Comparison of ENCODE assay signal across 9 cellular contexts in the genomic region with DNA sequence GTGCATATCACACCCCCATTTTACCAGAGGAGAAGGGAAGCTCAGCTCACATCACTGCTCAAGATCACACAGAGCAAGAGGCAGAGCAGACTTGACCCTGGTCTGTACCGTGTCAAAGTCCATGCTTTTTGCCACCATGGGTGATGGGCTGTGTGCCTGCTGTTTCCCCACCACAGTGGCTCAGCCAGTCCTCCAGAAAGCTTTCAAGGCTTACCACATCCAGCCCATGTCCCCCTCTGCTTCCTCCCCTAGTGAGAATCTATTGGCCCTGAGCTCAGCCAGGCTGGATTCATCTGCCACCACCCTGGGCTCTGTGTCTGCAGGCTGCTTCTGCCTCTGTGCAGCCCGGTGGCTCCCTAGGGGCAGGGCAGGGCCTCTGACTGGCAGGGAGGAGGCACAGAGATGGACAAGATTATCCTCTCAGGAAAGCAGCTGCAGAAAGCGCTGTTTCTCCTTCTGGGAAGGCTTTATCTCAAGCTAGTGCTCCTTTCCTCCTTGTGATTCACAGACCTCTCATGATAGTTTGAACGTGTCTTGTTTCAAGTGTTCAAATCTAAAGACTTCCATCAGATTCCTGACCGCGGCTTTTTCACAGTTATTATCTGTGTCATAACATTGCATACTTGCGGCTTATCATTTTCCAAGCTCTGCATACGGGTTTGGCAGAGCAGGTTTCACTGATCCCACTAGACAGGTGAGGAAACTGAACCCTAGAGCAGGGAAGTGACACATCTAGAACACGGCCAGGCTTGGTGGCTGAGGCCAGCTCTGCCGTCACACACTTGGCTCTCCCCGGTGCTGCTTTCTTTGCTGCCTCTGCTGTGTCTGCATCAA. TPM values are rescaled to one million over a fixed set of nuclear protein-coding genes. Genes with fewer than 3 reads are reported as not detected.
DNase-seq lines count a peak whose midpoint lies in the region; ATAC-seq and TF ChIP-seq lines count a peak whose summit lies in the region.
"Had no signal": no experiment of that assay in that cellular context is flagged by ENCODE, and none has a peak within 500 bp of the region (broad histone marks: within the 10 kb centered on the region; RNA-seq: fewer than 3 reads in every experiment).

No MANE protein-coding gene starts in this region.

- no peak overlapping the region for H3K9ac ChIP-seq in PC-3 (ENCODE audit: low read length)

- peaks cover 8% of the 10 kb centered on the region for H3K27me3 Mint-ChIP-seq in glutamatergic neuron (ENCODE audit: unreplicated experiment)
- H3K27me3 Mint-ChIP-seq: effector memory CD8-positive, alpha-beta T cell had no signal

- no peaks in the 10 kb centered on the region for H3K9me3 ChIP-seq in PC-3 (ENCODE audit: low read length)
- H3K9me3 ChIP-seq in gastrocnemius medialis, result no peaks in the 10 kb centered on the region

- no peaks in the 10 kb centered on the region for H3K9me3 Mint-ChIP-seq in glutamatergic neuron (ENCODE audit: unreplicated experiment)
- H3K9me3 Mint-ChIP-seq: activated T-helper 2 cell treated with anti-CD3 and anti-CD28 coated beads, Interferon-gamma antibody, Interleukin-2, Interleukin-4, amounts not matched to agents 10 μg/mL and 5 μg/mL and 100 μg/mL, durations not matched to agents 14 hours and 24 hours and 36 hours; effector memory CD8-positive, alpha-beta T cell had no signal

- ATAC-seq in PC-3 (peak; percentile 28; the same call in 1 of the 2 replicates), gastrocnemius medialis (peak; percentile 87 to 91)
- ATAC-seq: effector memory CD8-positive, alpha-beta T cell had no signal

- DNase-seq in HT-29 (ENCODE audit: low spot score) (peak; percentile 49), PC-3 (no peak), glutamatergic neuron (peak; percentile 65), gastrocnemius medialis (peak; percentile 87 to 94), NAMALWA (ENCODE audit: low spot score) (no peak), pons (ENCODE audit: low spot score) (no peak)
- DNase-seq in stimulated activated CD4-positive, alpha-beta T cell treated with anti-CD3 and anti-CD28 coated beads, Interleukin-12 subunit alpha, Interleukin-12 subunit beta, amount 100 ng/mL, for 4 hours, result no peak
- DNase-seq: effector memory CD8-positive, alpha-beta T cell had no signal

- H3K27ac ChIP-seq in PC-3 (ENCODE audit: low read length), result no peak overlapping the region
- peak overlapping the region; percentile 85 to 95 (median 91) for H3K27ac ChIP-seq in gastrocnemius medialis

- no peak overlapping the region for H2AFZ ChIP-seq in PC-3 (ENCODE audit: low read length)

- H3K4me1 Mint-ChIP-seq in glutamatergic neuron (ENCODE audit: low read depth, unreplicated experiment), result peaks cover 21% of the 10 kb centered on the region

- H3K4me2 ChIP-seq in PC-3 (ENCODE audit: low read length), result no peak overlapping the region

- POLR2A ChIA-PET in PC-3 (lab: Charles Lee; ENCODE audit: unreplicated experiment), result interaction anchor here (0.7 kb wide), 1 partner anchor 171 kb away, joined by 6 read pairs; no protein-coding TSS in a partner anchor

- peak overlapping the region; percentile 4 for H3K4me3 Mint-ChIP-seq in glutamatergic neuron (ENCODE audit: unreplicated experiment)
- H3K4me3 Mint-ChIP-seq: effector memory CD8-positive, alpha-beta T cell had no signal

- no peaks in the 10 kb centered on the region for H3K79me2 ChIP-seq in PC-3 (ENCODE audit: low read length)

- H3K36me3 ChIP-seq in PC-3 (ENCODE audit: low read depth, low read length), result no peaks in the 10 kb centered on the region
- H3K36me3 ChIP-seq in gastrocnemius medialis, result no peaks in the 10 kb centered on the region

- no peak overlapping the region for H3K27ac Mint-ChIP-seq in glutamatergic neuron (ENCODE audit: unreplicated experiment)
- H3K27ac Mint-ChIP-seq: activated T-helper 2 cell treated with anti-CD3 and anti-CD28 coated beads, Interferon-gamma antibody, Interleukin-2, Interleukin-4, amounts not matched to agents 10 μg/mL and 5 μg/mL and 100 μg/mL, durations not matched to agents 14 hours and 24 hours and 36 hours; effector memory CD8-positive, alpha-beta T cell had no signal

- H3K4me1 ChIP-seq in PC-3 (ENCODE audit: insufficient read depth, low read length), result peaks cover 20% of the 10 kb centered on the region
- peaks cover 24 to 25% of the 10 kb centered on the region in 2 donors for H3K4me1 ChIP-seq in gastrocnemius medialis

- no peaks in the 10 kb centered on the region for H3K27me3 ChIP-seq in PC-3 (ENCODE audit: low read length)
- H3K27me3 ChIP-seq in gastrocnemius medialis, result no peaks in the 10 kb centered on the region

- H3K9me2 ChIP-seq in PC-3 (replicated peaks; ENCODE audit: low read length), result no peaks in the 10 kb centered on the region

- BruUV-seq in PC-3 (replicated peaks; lab: Mats Ljungman, UMichigan), result no TSS peak

- in situ Hi-C loops in gastrocnemius medialis (cut with MboI; ENCODE audit: low sequenced_read_pairs in 4 of 4), result loop anchor here in 1 of 4 donors (5.0 kb wide), 1 partner anchor 35 kb away; the partner anchor contains the start of gene VEGFA

- H3K4me3 ChIP-seq in PC-3 (ENCODE audit: low read length) (no peak overlapping the region), gastrocnemius medialis (no peak overlapping the region)

- CTCF ChIA-PET in PC-3 (lab: Charles Lee), result no interaction called here

- H4K20me1 ChIP-seq in PC-3 (ENCODE audit: low read length), result no peaks in the 10 kb centered on the region

- H3K36me3 Mint-ChIP-seq in glutamatergic neuron (ENCODE audit: unreplicated experiment), result no peaks in the 10 kb centered on the region

- H3F3A ChIP-seq in PC-3 (ENCODE audit: low read length, unreplicated experiment), result no peaks in the 10 kb centered on the region

- intact Hi-C loops in PC-3 (cut with micrococcal nuclease), result no loop called here
- intact Hi-C loops in gastrocnemius medialis (cut with DNase I; ENCODE audit: low total_unique reads), result no loop called here

- TF ChIP-seq POLR2A in gastrocnemius medialis (IDR thresholded peaks at IDR 0.05), result peak; percentile 19 to 61

- TF ChIP-seq CTCF in PC-3 (conservative IDR thresholded peaks at IDR 0.05; ENCODE audit: low read depth, low read length), result no peak
- no peak for TF ChIP-seq CTCF in glutamatergic neuron (IDR thresholded peaks at IDR 0.05; ENCODE audit: partially characterized antibody, unreplicated experiment)
- no peak for TF ChIP-seq CTCF in gastrocnemius medialis (IDR thresholded peaks at IDR 0.05 in 4 of 5, conservative IDR thresholded peaks at IDR 0.05 in 1 of 5)

RNA-seq across cellular contexts. Expression of gene VEGFA, which starts 37.4 kb away (rescaled TPM):
- total RNA-seq in HT-29 (2014; rRNA removed; shearing (Covaris generic)), result 154 and 170 TPM in 2 replicates
- total RNA-seq in PC-3 (2014; rRNA removed) (146 and 190 TPM in 2 replicates), glutamatergic neuron (ENCODE audit: unreplicated experiment) (21.6 TPM), gastrocnemius medialis (100 to 1,000 TPM in 3 of 4 donors, 10 to 100 TPM in 1; 66.4 to 195 (median 149) TPM)

Comparison
In these comparisons a context has a peak if more than half of its experiments do, and no peak if none do; other contexts are left out.
1. DNase-seq: peak in HT-29 (single experiment), glutamatergic neuron (single experiment) and gastrocnemius medialis (2 of 2); none in PC-3 (single experiment), stimulated activated CD4-positive, alpha-beta T cell treated with anti-CD3 and anti-CD28 coated beads, Interleukin-12 subunit alpha, Interleukin-12 subunit beta, amount 100 ng/mL, for 4 hours (single experiment), NAMALWA (single experiment) and pons (single experiment).